In the genomic region with DNA sequence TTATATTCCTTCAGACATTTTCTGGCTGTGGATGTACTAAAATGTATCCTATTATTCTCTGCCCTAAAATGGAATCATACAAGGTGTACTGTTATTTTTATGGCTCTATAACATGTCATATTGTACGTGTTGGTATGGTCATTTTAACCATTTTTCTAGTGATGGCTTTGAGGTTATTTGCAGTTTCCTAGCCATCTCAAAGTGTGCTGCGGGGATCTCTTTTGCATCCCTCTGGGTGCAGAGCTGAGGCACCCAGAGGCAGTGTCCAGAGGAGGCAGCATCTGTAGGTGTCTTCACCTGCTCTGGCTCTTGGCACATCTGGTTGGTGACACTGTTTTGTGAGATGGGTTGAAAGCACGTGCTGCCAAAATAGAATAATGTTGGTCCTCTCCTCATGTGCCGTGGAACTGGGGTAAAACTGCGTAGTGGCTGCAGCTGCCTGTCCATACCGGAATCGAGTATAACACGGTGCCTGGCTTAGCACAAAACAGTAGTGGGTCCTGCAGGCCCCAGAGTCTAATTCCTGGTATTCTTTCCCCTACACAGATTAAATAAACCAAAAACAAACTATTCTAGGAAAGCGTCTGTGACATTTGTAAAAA, we compare ENCODE assay signal across 8 cellular contexts. TPM values are rescaled to one million over a fixed set of nuclear protein-coding genes. Genes with fewer than 3 reads are reported as not detected.
A peak's percentile ranks its signal among the peaks of the same experiment; 100 is the strongest.
DNase-seq lines count a peak whose midpoint lies in the region; ATAC-seq and TF ChIP-seq lines count a peak whose summit lies in the region.

No MANE protein-coding gene starts in this region.

- TF ChIP-seq CTCF in VCaP (conservative IDR thresholded peaks at IDR 0.05) (peak; percentile 13; the same call in 1 of the 2 replicates), fibroblast of pulmonary artery (IDR thresholded peaks at IDR 0.05; ENCODE audit: low read length, missing control alignments) (no peak)

- peak; percentile 24 for DNase-seq in Caki2 (ENCODE audit: low read depth)
- DNase-seq in fibroblast of pulmonary artery (ENCODE audit: low read depth), result peak; percentile 49
- DNase-seq in renal cortical epithelial cell (ENCODE audit: low read depth), result peak; percentile 27
- DNase-seq in 8988T, result no peak
- no peak for DNase-seq in NCI-H1105 (lab: John Stamatoyannopoulos, UW)

- peak overlapping the region; percentile 100 for H3K27ac ChIP-seq in VCaP

- in situ Hi-C loops in Caki2 (cut with HindIII; ENCODE audit: low pct_unique_long_range_greater_than_20kb, low sequenced_read_pairs), result no loop called here

- H3K4me3 ChIP-seq in fibroblast of pulmonary artery (replicated peaks; ENCODE audit: low read depth, low read length), result peak overlapping the region; percentile 26

- ATAC-seq in GM21529 (IDR thresholded peaks at IDR 0.05; ENCODE audit: unreplicated experiment), result no peak
- ATAC-seq in HG03108 (IDR thresholded peaks at IDR 0.05; ENCODE audit: unreplicated experiment), result no peak

RNA-seq across cellular contexts. Expression of a gene that starts 12.8 kb away (rescaled TPM):
- 2.3 and 8.7 TPM in 2 replicates for total RNA-seq in Caki2 (2014; rRNA removed; shearing (Covaris generic); ENCODE audit: low replicate concordance)
- total RNA-seq in renal cortical epithelial cell, result 17.4 and 141 TPM in 2 replicates

RNA-seq across cellular contexts. Expression of a gene that starts 49.0 kb away (rescaled TPM):
- 24.8 and 35.5 TPM in 2 replicates for total RNA-seq in Caki2 (2014; rRNA removed; shearing (Covaris generic); ENCODE audit: low replicate concordance)
- total RNA-seq in renal cortical epithelial cell, result 67.5 and 89.6 TPM in 2 replicates

RNA-seq across cellular contexts. Expression of a gene that starts 53.0 kb away (rescaled TPM):
- total RNA-seq in Caki2 (2014; rRNA removed; shearing (Covaris generic); ENCODE audit: low replicate concordance), result 1.1 and 2.3 TPM in 2 replicates
- total RNA-seq in renal cortical epithelial cell, result 0.52 and 0.65 TPM in 2 replicates

Comparison
In these comparisons a context has a peak if more than half of its experiments do, and no peak if none do; other contexts are left out.
1. DNase-seq: peak in Caki2 (single experiment), fibroblast of pulmonary artery (single experiment) and renal cortical epithelial cell (single experiment); none in 8988T (single experiment) and NCI-H1105 (single experiment).